29 cellular contexts compared by ENCODE assay signal in the genomic region with DNA sequence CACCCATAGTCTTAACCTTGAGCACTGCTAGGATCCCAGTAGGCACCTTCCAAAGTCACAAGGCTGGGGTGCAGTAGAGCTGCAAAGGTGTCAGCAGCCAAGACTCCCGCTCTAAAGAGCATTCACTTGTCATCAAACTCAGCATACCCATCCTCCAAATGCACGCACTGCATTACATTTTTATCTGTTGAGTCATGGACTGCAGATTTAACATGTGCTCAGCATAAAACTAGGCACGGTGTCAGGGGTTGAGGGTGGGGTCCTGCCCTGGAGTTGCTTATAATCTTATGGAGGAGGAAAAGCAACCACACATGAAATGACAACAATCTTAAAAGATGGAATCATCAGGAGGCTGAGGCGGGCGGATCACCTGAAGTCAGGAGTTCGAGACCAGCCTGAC.
DNase-seq lines count a peak whose midpoint lies in the region; TF ChIP-seq lines count a peak whose summit lies in the region.
"Had no signal": no experiment of that assay in that cellular context is flagged by ENCODE, and none has a peak within 500 bp of the region (broad histone marks: within the 10 kb centered on the region; RNA-seq: fewer than 3 reads in every experiment).

No MANE protein-coding gene starts in this region.

- H3K27ac Mint-ChIP-seq in Caco-2 (ENCODE audit: unreplicated experiment): no peak overlapping the region
- H3K27ac Mint-ChIP-seq: activated naive CD8-positive, alpha-beta T cell treated with anti-CD3 and anti-CD28 coated beads for 36 hours; GM23338; memory B cell had no signal

- no TSS peak for BruUV-seq in Caco-2 (replicated peaks; lab: Mats Ljungman, UMichigan)

- H3K4me1 ChIP-seq in NT2/D1 (ENCODE audit: insufficient read depth, insufficient read length) (peaks cover 2% of the 10 kb centered on the region), Caco-2 (no peaks in the 10 kb centered on the region), MM.1S (ENCODE audit: low read length) (no peaks in the 10 kb centered on the region)
- H3K4me1 ChIP-seq: foreskin keratinocyte, heart right ventricle, prostate gland, sigmoid colon had no signal

- H3K36me3 ChIP-seq in NT2/D1 (ENCODE audit: insufficient read depth, insufficient read length, low read length): no peaks in the 10 kb centered on the region
- no peaks in the 10 kb centered on the region for H3K36me3 ChIP-seq in Caco-2 (ENCODE audit: control insufficient read depth, insufficient read depth, low read length)
- H3K36me3 ChIP-seq in MM.1S (replicated peaks; ENCODE audit: insufficient read depth, low read length): no peaks in the 10 kb centered on the region
- H3K36me3 ChIP-seq: prostate gland, sigmoid colon, thoracic aorta had no signal

- TF ChIP-seq CTCF in cardiac fibroblast (IDR thresholded peaks at IDR 0.05; ENCODE audit: low read depth, low read length) (no peak), Caco-2 (IDR thresholded peaks at IDR 0.05; ENCODE audit: insufficient read depth in 1 of 2, low read depth in 1 of 2, low read length in 1 of 2, severe bottlenecking in 1 of 2, unreplicated experiment in 1 of 2) (no peak), MM.1S (IDR thresholded peaks at IDR 0.05; ENCODE audit: low read length) (no peak)

- H3K4me2 ChIP-seq in MM.1S (ENCODE audit: low read depth, low read length): no peak overlapping the region
- H3K4me2 ChIP-seq: GM23338, SK-N-SH had no signal

- H3K9me3 Mint-ChIP-seq in Caco-2 (ENCODE audit: unreplicated experiment): no peaks in the 10 kb centered on the region
- H3K9me3 Mint-ChIP-seq: activated naive CD8-positive, alpha-beta T cell treated with anti-CD3 and anti-CD28 coated beads for 36 hours; CD14-positive monocyte; GM23338; memory B cell had no signal

- H2AFZ ChIP-seq in MM.1S (ENCODE audit: low read length): no peak overlapping the region
- H2AFZ ChIP-seq: GM23338 had no signal

- CTCF ChIA-PET in Caco-2 (lab: Charles Lee): no interaction called here

- no peaks in the 10 kb centered on the region for H3K9me2 ChIP-seq in MM.1S (replicated peaks; ENCODE audit: insufficient read depth, low read length)
- H3K9me2 ChIP-seq: SK-N-SH had no signal

- H3K9ac ChIP-seq in NT2/D1 (ENCODE audit: insufficient read length, low read depth): no peak overlapping the region
- H3K9ac ChIP-seq in MM.1S (ENCODE audit: low read length): no peak overlapping the region
- H3K9ac ChIP-seq: SK-N-SH had no signal

- intact Hi-C loops in Caco-2 (cut with micrococcal nuclease; ENCODE audit: unreplicated experiment): no loop called here

- H3K79me2 ChIP-seq in MM.1S (ENCODE audit: low read length): no peaks in the 10 kb centered on the region

- no peaks in the 10 kb centered on the region for H3K9me3 ChIP-seq in NT2/D1 (ENCODE audit: insufficient read depth, low read length)
- H3K9me3 ChIP-seq in Caco-2: no peaks in the 10 kb centered on the region
- no peaks in the 10 kb centered on the region for H3K9me3 ChIP-seq in MM.1S (replicated peaks; ENCODE audit: insufficient read depth, low read length)
- H3K9me3 ChIP-seq: heart right ventricle, neutrophil, prostate gland, sigmoid colon, SK-N-SH, thoracic aorta had no signal

- DNase-seq in EL: peak; percentile 44
- no peak for DNase-seq in NT2/D1 (ENCODE audit: low read depth, low spot score)
- peak; percentile 51 to 53 for DNase-seq in cardiac fibroblast (ENCODE audit: low read depth in 2 of 2)
- DNase-seq in kidney tubule cell (ENCODE audit: low spot score): peak; percentile 12
- DNase-seq in iPS-NIHi11 (ENCODE audit: low spot score): no peak
- DNase-seq in Caco-2: no peak
- DNase-seq in MM.1S: no peak
- DNase-seq in NCI-H187 (lab: John Stamatoyannopoulos, UW): no peak
- DNase-seq: activated CD4-positive, alpha-beta T cell treated with anti-CD3 and anti-CD28 coated beads for 4 hours; activated CD8-positive, alpha-beta memory T cell treated with anti-CD3 and anti-CD28 coated beads for 24 hours; activated effector memory CD4-positive, alpha-beta T cell treated with anti-CD3 and anti-CD28 coated beads, Interleukin-2, amount 50 U/mL, for 16 hours; activated naive CD8-positive, alpha-beta T cell treated with anti-CD3 and anti-CD28 coated beads for 36 hours; cerebellar nuclear complex; heart right ventricle; KBM-7; left colon; NCI-H1436; NCI-H446; sigmoid colon; SK-N-SH; stimulated activated naive CD4-positive, alpha-beta T cell treated with Interleukin-2 at 50 U/mL for 16 hours; T-helper 2 cell had no signal

- no peaks in the 10 kb centered on the region for H3F3A ChIP-seq in MM.1S (ENCODE audit: insufficient read depth, low read length)

- H3K4me3 Mint-ChIP-seq in Caco-2 (ENCODE audit: unreplicated experiment): no peak overlapping the region
- H3K4me3 Mint-ChIP-seq: activated naive CD8-positive, alpha-beta T cell treated with anti-CD3 and anti-CD28 coated beads for 36 hours; CD14-positive monocyte; GM23338; memory B cell had no signal

- no peaks in the 10 kb centered on the region for H3K27me3 ChIP-seq in NT2/D1 (ENCODE audit: insufficient read depth, insufficient read length)
- H3K27me3 ChIP-seq in Caco-2 (replicated peaks; ENCODE audit: control insufficient read depth, insufficient read depth, low read length): no peaks in the 10 kb centered on the region
- no peaks in the 10 kb centered on the region for H3K27me3 ChIP-seq in MM.1S (replicated peaks; ENCODE audit: insufficient read depth, low read length)
- H3K27me3 ChIP-seq: foreskin keratinocyte, heart right ventricle, neutrophil, sigmoid colon had no signal

- peaks cover 4% of the 10 kb centered on the region for H3K27me3 Mint-ChIP-seq in Caco-2 (ENCODE audit: insufficient read depth, unreplicated experiment)
- H3K27me3 Mint-ChIP-seq: activated naive CD8-positive, alpha-beta T cell treated with anti-CD3 and anti-CD28 coated beads for 36 hours; memory B cell had no signal

- no peak overlapping the region for H3K27ac ChIP-seq in MM.1S (ENCODE audit: low read length)
- H3K27ac ChIP-seq: foreskin keratinocyte, heart right ventricle, neutrophil, prostate gland, sigmoid colon, thoracic aorta had no signal

- no peaks in the 10 kb centered on the region for H3K4me1 Mint-ChIP-seq in Caco-2 (ENCODE audit: low read depth, unreplicated experiment)
- H3K4me1 Mint-ChIP-seq: CD14-positive monocyte had no signal

- H3K4me3 ChIP-seq in NT2/D1 (ENCODE audit: insufficient read length, low read depth): peak overlapping the region; percentile 4
- no peak overlapping the region for H3K4me3 ChIP-seq in cardiac fibroblast (replicated peaks in 1 of 2; ENCODE audit: low read depth in 2 of 2, low read length in 2 of 2)
- no peak overlapping the region for H3K4me3 ChIP-seq in Caco-2 (ENCODE audit: low read depth, low read length)
- no peak overlapping the region for H3K4me3 ChIP-seq in MM.1S (ENCODE audit: low read length)
- H3K4me3 ChIP-seq: GM23338, heart right ventricle, prostate gland, sigmoid colon, thoracic aorta had no signal

- no peaks in the 10 kb centered on the region for H3K36me3 Mint-ChIP-seq in Caco-2 (ENCODE audit: insufficient read depth, unreplicated experiment)
- H3K36me3 Mint-ChIP-seq: activated naive CD8-positive, alpha-beta T cell treated with anti-CD3 and anti-CD28 coated beads for 36 hours had no signal

- no peaks in the 10 kb centered on the region for H4K20me1 ChIP-seq in MM.1S (ENCODE audit: insufficient read depth, low read length)

- POLR2A ChIA-PET in Caco-2 (lab: Charles Lee): no interaction called here

Comparison
In these comparisons a context has a peak if more than half of its experiments do, and no peak if none do; other contexts are left out.
1. DNase-seq: peak in EL (single experiment), cardiac fibroblast (2 of 2) and kidney tubule cell (single experiment); none in NT2/D1 (single experiment), iPS-NIHi11 (single experiment), Caco-2 (0 of 2), MM.1S (single experiment) and NCI-H187 (0 of 2).